8 cellular contexts compared by ENCODE assay signal in the genomic region with DNA sequence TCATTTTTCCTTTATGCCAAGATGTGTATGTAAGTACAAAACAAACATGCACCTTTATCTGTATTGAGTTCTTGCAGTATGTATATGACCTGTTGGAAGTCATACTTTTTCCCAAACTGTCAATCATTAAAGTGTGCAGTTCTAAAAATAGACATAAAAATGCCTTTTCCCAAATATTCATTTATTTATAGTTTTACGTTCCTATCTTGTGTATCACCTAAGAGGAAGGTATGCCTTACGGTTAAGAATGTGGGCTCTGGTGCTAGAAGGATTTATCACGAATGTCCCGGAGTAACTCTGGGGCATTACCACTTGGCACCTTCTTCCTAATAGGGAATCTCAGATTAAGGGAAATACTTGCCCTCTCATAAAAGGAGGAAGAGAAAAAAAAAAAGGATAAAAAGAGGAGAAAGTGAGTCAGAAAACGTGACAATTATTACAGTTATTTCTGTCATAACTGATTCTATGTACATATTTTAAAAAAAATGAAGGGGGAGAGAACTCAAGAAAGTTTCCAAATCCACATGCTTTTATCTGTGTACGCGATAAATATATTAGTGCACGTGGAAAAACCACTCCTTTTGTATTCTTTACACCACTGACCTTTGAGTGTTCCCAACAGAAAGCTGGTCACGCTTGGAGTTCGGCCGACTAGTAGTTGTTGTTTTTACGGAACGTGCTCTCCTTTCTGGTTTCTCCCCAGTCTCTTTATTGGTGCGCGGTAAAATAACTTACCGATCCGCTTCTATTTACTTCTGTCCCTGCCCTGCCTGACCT. TPM values are rescaled to one million over a fixed set of nuclear protein-coding genes. Genes with fewer than 3 reads are reported as not detected.
A peak's percentile ranks its signal among the peaks of the same experiment; 100 is the strongest.
DNase-seq lines count a peak whose midpoint lies in the region; ATAC-seq and TF ChIP-seq lines count a peak whose summit lies in the region.

No MANE protein-coding gene starts in this region.

- H3K36me3 ChIP-seq in HCT116 (ENCODE audit: control insufficient read depth in 1 of 2, insufficient read depth in 2 of 2, low read length in 2 of 2) (peaks cover 9 to 13% of the 10 kb centered on the region in 2 experiments; a peak in 2 of 4 replicates), lower lobe of right lung (peaks cover 17% of the 10 kb centered on the region)

- H2AFZ ChIP-seq in HCT116 (ENCODE audit: low read depth, low read length, poor library complexity, severe bottlenecking) = peak overlapping the region; percentile 49

- TF ChIP-seq CTCF in AG09309 (IDR thresholded peaks at IDR 0.05; ENCODE audit: control insufficient read depth, insufficient read depth, low read depth, low read length, missing control alignments) = no peak
- TF ChIP-seq CTCF in HCT116 (IDR thresholded peaks at IDR 0.05 in 2 of 3, conservative IDR thresholded peaks at IDR 0.05 in 1 of 3; ENCODE audit: borderline replicate concordance in 1 of 3, insufficient read depth in 1 of 3, low read depth in 2 of 3, low read length in 2 of 3) = no peak
- TF ChIP-seq CTCF in astrocyte of the cerebellum (IDR thresholded peaks at IDR 0.05; ENCODE audit: low read depth, low read length, missing control alignments) = no peak
- TF ChIP-seq CTCF in lower lobe of right lung (IDR thresholded peaks at IDR 0.05) = no peak

- H3K9ac ChIP-seq in HCT116 (ENCODE audit: low read length) = peak overlapping the region; percentile 81

- H3K4me3 ChIP-seq in AG09309 (ENCODE audit: control insufficient read depth, low read depth, low read length) (peak overlapping the region; percentile 70), HCT116 (replicated peaks in 1 of 2; ENCODE audit: low read depth in 1 of 2, low read length in 2 of 2) (peak overlapping the region; percentile 83 to 97), astrocyte of the cerebellum (ENCODE audit: low read depth, low read length) (peak overlapping the region; percentile 78), lower lobe of right lung (peak overlapping the region; percentile 91)

- no peak overlapping the region for H3K27ac Mint-ChIP-seq in activated naive CD4-positive, alpha-beta T cell treated with anti-CD3 and anti-CD28 coated beads, Interleukin-2, amount 10 ng/mL, durations not matched to agents 7 days and 5 days

- no peak for TF ChIP-seq RAD21 in HCT116 (IDR thresholded peaks at IDR 0.05; ENCODE audit: low read depth)

- no peak overlapping the region for H3K4me3 Mint-ChIP-seq in activated naive CD4-positive, alpha-beta T cell treated with anti-CD3 and anti-CD28 coated beads, Interleukin-2, amount 10 ng/mL, durations not matched to agents 7 days and 5 days

- RAD21 ChIA-PET in HCT116 (lab: Charles Lee; ENCODE audit: low non-redundant PET in 1 of 2, low total read pairs in 2 of 2, uncharacterized antibody in 2 of 2, unreplicated experiment in 2 of 2) = no interaction called here

- BruUV-seq in HCT116 (replicated peaks; lab: Mats Ljungman, UMichigan) = TSS peak; percentile 73

- intact Hi-C loops in HCT116 (cut with micrococcal nuclease) = no loop called here
- intact Hi-C loops in lower lobe of right lung (cut with DNase I) = no loop called here

- H3K9me2 ChIP-seq in HCT116 (ENCODE audit: insufficient read depth) = no peaks in the 10 kb centered on the region

- H3K4me1 Mint-ChIP-seq in activated naive CD4-positive, alpha-beta T cell treated with anti-CD3 and anti-CD28 coated beads, Interleukin-2, amount 10 ng/mL, durations not matched to agents 7 days and 5 days = peaks cover 12% of the 10 kb centered on the region

- H4K20me1 ChIP-seq in HCT116 (ENCODE audit: insufficient read depth) = no peaks in the 10 kb centered on the region; the same call in 1 of the 2 replicates

- H3K79me2 ChIP-seq in HCT116 (ENCODE audit: insufficient read depth, low read length) = peaks cover 51% of the 10 kb centered on the region

- H3K27ac ChIP-seq in HCT116 (ENCODE audit: low read depth, low read length) = peak overlapping the region; percentile 72
- peak overlapping the region; percentile 94 for H3K27ac ChIP-seq in lower lobe of right lung

- H3K36me3 Mint-ChIP-seq in activated naive CD4-positive, alpha-beta T cell treated with anti-CD3 and anti-CD28 coated beads, Interleukin-2, amount 10 ng/mL, durations not matched to agents 7 days and 5 days = peaks cover 7% of the 10 kb centered on the region

- DNase-seq in AG09309 (ENCODE audit: low read depth) = no peak
- DNase-seq in HCT116 (ENCODE audit: low read depth, low spot score) = no peak
- no peak for DNase-seq in astrocyte of the cerebellum (ENCODE audit: low read depth)
- no peak for DNase-seq in lower lobe of right lung
- no peak for DNase-seq in HK-2 (ENCODE audit: unreplicated experiment)
- DNase-seq in activated T-cell treated with anti-CD3 and anti-CD28 coated beads for 4 hours = no peak
- DNase-seq in activated naive CD4-positive, alpha-beta T cell treated with anti-CD3 and anti-CD28 coated beads, Interleukin-2, amount 10 ng/mL, durations not matched to agents 7 days and 5 days = no peak

- CTCF ChIA-PET in HCT116 (lab: Charles Lee) = interaction anchor here (0.6 to 1.0 kb wide), 2 partner anchors 28 to 29 kb away, joined by 3 read pairs; no protein-coding TSS in a partner anchor
- CTCF ChIA-PET in activated naive CD4-positive, alpha-beta T cell treated with anti-CD3 and anti-CD28 coated beads, Interleukin-2, amount 10 ng/mL, durations not matched to agents 7 days and 5 days (lab: Charles Lee) = interaction anchor here (1.0 to 2.2 kb wide), 3 partner anchors 29 to 58 kb away, joined by 3 to 9 read pairs (median 3); no protein-coding TSS in a partner anchor

- H3K27me3 ChIP-seq in HCT116 (ENCODE audit: insufficient read depth, low read length) (no peaks in the 10 kb centered on the region), lower lobe of right lung (ENCODE audit: low read depth) (no peaks in the 10 kb centered on the region)

- POLR2A ChIA-PET in HCT116 (lab: Charles Lee) = no interaction called here

- H3K9me3 ChIP-seq in HCT116 (ENCODE audit: control insufficient read depth in 1 of 2, insufficient read depth in 1 of 2, low read depth in 1 of 2, low read length in 2 of 2) (no peaks in the 10 kb centered on the region), lower lobe of right lung (no peaks in the 10 kb centered on the region)

- H3K27me3 Mint-ChIP-seq in activated naive CD4-positive, alpha-beta T cell treated with anti-CD3 and anti-CD28 coated beads, Interleukin-2, amount 10 ng/mL, durations not matched to agents 7 days and 5 days = no peaks in the 10 kb centered on the region

- no peak for ATAC-seq in HCT116
- no peak for ATAC-seq in lower lobe of right lung
- ATAC-seq in HG02970 (IDR thresholded peaks at IDR 0.05; ENCODE audit: low FRiP score, unreplicated experiment) = no peak

- in situ Hi-C loops in astrocyte of the cerebellum (cut with HindIII; ENCODE audit: low sequenced_read_pairs) = no loop called here

- no peaks in the 10 kb centered on the region for H3K9me3 Mint-ChIP-seq in activated naive CD4-positive, alpha-beta T cell treated with anti-CD3 and anti-CD28 coated beads, Interleukin-2, amount 10 ng/mL, durations not matched to agents 7 days and 5 days

- peaks cover 0 to 21% of the 10 kb centered on the region in 2 experiments; a peak in 2 of 4 replicates for H3K4me1 ChIP-seq in HCT116 (ENCODE audit: control insufficient read depth in 1 of 2, insufficient read depth in 2 of 2, low read length in 2 of 2)
- H3K4me1 ChIP-seq in lower lobe of right lung = peaks cover 39% of the 10 kb centered on the region

- no peak for TF ChIP-seq POLR2A in HCT116 (IDR thresholded peaks at IDR 0.05; ENCODE audit: borderline replicate concordance, extremely low read depth, insufficient read depth, insufficient read length)

- H3K4me2 ChIP-seq in HCT116 (ENCODE audit: low read length) = peak overlapping the region; percentile 75

TF ChIP-seq in HCT116, 20 proteins besides CTCF, POLR2A, EP300 and RAD21:
- TF ChIP-seq, protein P1, sequence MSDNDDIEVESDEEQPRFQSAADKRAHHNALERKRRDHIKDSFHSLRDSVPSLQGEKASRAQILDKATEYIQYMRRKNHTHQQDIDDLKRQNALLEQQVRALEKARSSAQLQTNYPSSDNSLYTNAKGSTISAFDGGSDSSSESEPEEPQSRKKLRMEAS (IDR thresholded peaks at IDR 0.05) = no peak
- TF ChIP-seq EZH2phosphoT487 (IDR thresholded peaks at IDR 0.05; ENCODE audit: borderline replicate concordance) = no peak

RNA-seq across cellular contexts. Expression of a gene that starts 0.7 kb away (rescaled TPM):
- total RNA-seq in HCT116 (2021; ENCODE audit: unreplicated experiment) (9.0 TPM), lower lobe of right lung (22.2 TPM)
- polyA plus RNA-seq in HCT116 (2012) = 4.2 and 4.5 TPM in 2 replicates

RNA-seq across cellular contexts. Expression of a gene that starts 1.1 kb away (rescaled TPM):
- total RNA-seq in HCT116 (2021; ENCODE audit: unreplicated experiment) (36.7 TPM), lower lobe of right lung (26.0 TPM)
- polyA plus RNA-seq in HCT116 (2012) = 5.9 and 9.1 TPM in 2 replicates
